Comparison of ENCODE assay signal across 20 cellular contexts in the genomic region with DNA sequence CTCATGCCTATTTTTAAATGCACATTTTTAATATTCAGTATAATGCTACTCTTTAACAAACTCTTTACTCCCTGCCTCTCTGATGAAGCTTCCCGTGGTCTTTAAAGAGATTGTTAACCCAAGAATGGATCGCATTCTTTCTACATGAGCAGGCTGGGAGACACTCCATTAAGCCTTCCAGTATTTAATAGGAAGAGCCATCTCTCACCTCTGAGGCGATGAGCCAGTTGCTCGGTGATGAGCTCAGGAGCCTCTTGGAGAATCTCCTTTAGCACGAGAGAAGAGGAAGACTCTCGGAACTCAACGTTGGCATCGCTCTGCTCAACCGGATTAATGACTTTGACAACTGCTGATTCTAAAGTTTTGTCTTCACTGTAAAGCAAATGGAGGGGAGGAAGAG.
"Had no signal": no experiment of that assay in that cellular context is flagged by ENCODE, and none has a peak within 500 bp of the region (broad histone marks: within the 10 kb centered on the region; RNA-seq: fewer than 3 reads in every experiment).

No MANE protein-coding gene starts in this region.

- H3K36me3 Mint-ChIP-seq: activated naive CD4-positive, alpha-beta T cell treated with anti-CD3 and anti-CD28 coated beads, Interleukin-2, amount 50 U/mL, for 72 hours; memory B cell; naive thymus-derived CD4-positive, alpha-beta T cell had no signal

- H3K36me3 ChIP-seq: gastrocnemius medialis, spleen, thyroid gland had no signal

- H3K27me3 Mint-ChIP-seq: memory B cell had no signal

- H3K4me1 Mint-ChIP-seq: memory B cell; naive thymus-derived CD4-positive, alpha-beta T cell had no signal

- H3K27ac Mint-ChIP-seq: activated naive CD4-positive, alpha-beta T cell treated with anti-CD3 and anti-CD28 coated beads, Interleukin-2, amount 50 U/mL, for 72 hours; memory B cell; naive thymus-derived CD4-positive, alpha-beta T cell had no signal

- DNase-seq: activated CD4-positive, alpha-beta T cell treated with anti-CD3 and anti-CD28 coated beads, Interleukin-2, amount 50 U/mL, for 1 hour; activated gamma-delta T cell treated with Interleukin-2 at 50 U/mL for 16 hours; activated T-cell treated with anti-CD3 and anti-CD28 coated beads, Interleukin-2, amount 50 U/mL, for 1 hour; central memory CD4-positive, alpha-beta T cell; effector memory CD4-positive, alpha-beta T cell; gastrocnemius medialis; head of caudate nucleus; left colon; naive thymus-derived CD4-positive, alpha-beta T cell; retina; spleen; stimulated activated CD4-positive, alpha-beta T cell treated with anti-CD3 and anti-CD28 coated beads, Interleukin-4, amount 100 ng/mL, for 1 hour; stimulated activated naive CD4-positive, alpha-beta T cell; thyroid gland had no signal

- H3K4me1 ChIP-seq: gastrocnemius medialis, spleen, thyroid gland had no signal

- H3K27me3 ChIP-seq: ascending aorta, gastrocnemius medialis, spleen, thyroid gland had no signal

- H3K27ac ChIP-seq: gastrocnemius medialis, spleen, thyroid gland, VCaP had no signal

- H3K9me3 ChIP-seq: ascending aorta, gastrocnemius medialis, spleen, thyroid gland had no signal

- H3K4me3 Mint-ChIP-seq: memory B cell; naive thymus-derived CD4-positive, alpha-beta T cell had no signal

- H3K4me3 ChIP-seq: ascending aorta, gastrocnemius medialis, spleen, thyroid gland had no signal

- ATAC-seq: activated CD4-positive, CD25-positive, alpha-beta regulatory T cell treated with anti-CD3 and anti-CD28 coated beads, Interleukin-2, amount 50 U/mL, for 24 hours; activated naive CD4-positive, alpha-beta T cell treated with anti-CD3 and anti-CD28 coated beads, Interleukin-2, amount 50 U/mL, for 72 hours; esophagus mucosa; gastrocnemius medialis; left colon; naive thymus-derived CD4-positive, alpha-beta T cell had no signal

- H3K9me3 Mint-ChIP-seq: activated naive CD4-positive, alpha-beta T cell treated with anti-CD3 and anti-CD28 coated beads, Interleukin-2, amount 50 U/mL, for 72 hours had no signal
